In the genomic region with DNA sequence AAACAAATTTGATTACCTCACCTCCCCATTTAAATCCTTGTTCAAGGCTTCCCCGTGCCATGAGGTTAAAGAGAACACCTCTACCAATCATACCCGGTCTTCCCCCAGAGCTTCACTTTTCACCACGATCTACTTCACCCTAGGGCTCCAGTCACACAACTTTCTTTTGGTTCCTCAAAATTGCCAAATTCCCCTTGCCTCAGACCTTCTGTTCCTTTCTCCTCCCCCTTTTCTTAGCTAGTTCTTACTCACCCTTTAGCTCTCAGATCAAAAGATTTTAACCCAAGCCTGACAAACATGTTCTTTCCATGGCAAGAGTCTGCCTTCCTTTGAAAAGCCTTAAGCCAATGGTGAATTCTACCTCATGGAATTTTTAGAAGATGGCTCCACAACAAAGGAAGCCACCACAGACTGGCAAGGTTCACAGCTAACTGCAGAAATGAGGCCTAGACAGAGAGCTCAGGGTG, we compare ENCODE assay signal across 9 cellular contexts. TPM values are rescaled to one million over a fixed set of nuclear protein-coding genes. Genes with fewer than 3 reads are reported as not detected.
DNase-seq lines count a peak whose midpoint lies in the region; ATAC-seq lines count a peak whose summit lies in the region.
"Had no signal": no experiment of that assay in that cellular context is flagged by ENCODE, and none has a peak within 500 bp of the region (broad histone marks: within the 10 kb centered on the region; RNA-seq: fewer than 3 reads in every experiment).

No MANE protein-coding gene starts in this region.

- H3K27ac Mint-ChIP-seq in naive thymus-derived CD8-positive, alpha-beta T cell: peak overlapping the region; percentile 16 to 78 (median 52)

- ATAC-seq in GM19467 (IDR thresholded peaks at IDR 0.05; ENCODE audit: unreplicated experiment) (peak; percentile 54), HG03520 (IDR thresholded peaks at IDR 0.05; ENCODE audit: unreplicated experiment) (peak; percentile 62)
- ATAC-seq in naive thymus-derived CD8-positive, alpha-beta T cell: peak in 1 of 2 donors; percentile 45

- peak; percentile 83 for DNase-seq in ELR (ENCODE audit: low read depth)
- DNase-seq in activated naive CD4-positive, alpha-beta T cell treated with anti-CD3 and anti-CD28 coated beads, Interleukin-2, amount 50 U/mL, for 16 hours: peak; percentile 16
- DNase-seq in naive thymus-derived CD8-positive, alpha-beta T cell: no peak
- DNase-seq in NCI-H1105 (lab: John Stamatoyannopoulos, UW): no peak
- no peak for DNase-seq in T1000 (lab: John Stamatoyannopoulos, UW)
- DNase-seq in GM19240 (ENCODE audit: insufficient read length, low spot score): no peak
- DNase-seq: left cardiac atrium had no signal

- no peaks in the 10 kb centered on the region for H3K9me3 Mint-ChIP-seq in naive thymus-derived CD8-positive, alpha-beta T cell

- H3K27me3 Mint-ChIP-seq in naive thymus-derived CD8-positive, alpha-beta T cell: no peaks in the 10 kb centered on the region

- POLR2A ChIA-PET in naive thymus-derived CD8-positive, alpha-beta T cell (lab: Charles Lee): no interaction called here

- peaks cover 35 to 77% (median 59%) of the 10 kb centered on the region in 4 donors for H3K4me1 Mint-ChIP-seq in naive thymus-derived CD8-positive, alpha-beta T cell

- H3K4me3 Mint-ChIP-seq in naive thymus-derived CD8-positive, alpha-beta T cell: peak overlapping the region in 5 of 10 donors; percentile 1 to 23 (median 12)

- peaks cover 0 to 58% (median 13%) of the 10 kb centered on the region in 3 donors for H3K36me3 Mint-ChIP-seq in naive thymus-derived CD8-positive, alpha-beta T cell

RNA-seq across cellular contexts. Expression of gene MAPKAP1, which starts 56.7 kb away (rescaled TPM):
- total RNA-seq in naive thymus-derived CD8-positive, alpha-beta T cell: 10 to 100 TPM; 50.0 to 54.5 TPM
- polyA plus RNA-seq in naive thymus-derived CD8-positive, alpha-beta T cell: 10 to 100 TPM; 50.1 to 69.6 (median 53.5) TPM

Comparison
In these comparisons a context has a peak if more than half of its experiments do, and no peak if none do; other contexts are left out.
1. DNase-seq: peak in ELR (single experiment) and activated naive CD4-positive, alpha-beta T cell treated with anti-CD3 and anti-CD28 coated beads, Interleukin-2, amount 50 U/mL, for 16 hours (single experiment); none in naive thymus-derived CD8-positive, alpha-beta T cell (0 of 10), NCI-H1105 (single experiment), T1000 (single experiment) and GM19240 (single experiment).